ENCODE assay signal across 29 cellular contexts in genomic region chr11:130545449-130546072, GRCh38.
"Had no signal": no experiment of that assay in that cellular context is flagged by ENCODE, and none has a peak within 500 bp of the region (broad histone marks: within the 10 kb centered on the region; RNA-seq: fewer than 3 reads in every experiment).

No MANE protein-coding gene starts in this region.

- H3K27ac Mint-ChIP-seq: activated CD4-positive, alpha-beta T cell treated with anti-CD3 and anti-CD28 coated beads, Interleukin-2, amount 10 ng/mL, durations not matched to agents 24 days and 14 days; activated CD8-positive, alpha-beta T cell treated with anti-CD3 and anti-CD28 coated beads for 36 hours; activated naive CD8-positive, alpha-beta T cell treated with anti-CD3 and anti-CD28 coated beads for 36 hours; activated T-cell treated with anti-CD3 and anti-CD28 coated beads, Interleukin-2, amount 50 U/mL, for 72 hours; activated T-helper 17 cell treated with anti-CD3 and anti-CD28 coated beads, Interleukin-2, amount 50 U/mL, for 72 hours had no signal

- H3K4me2 ChIP-seq: KMS-11 had no signal

- H3K4me3 ChIP-seq: body of pancreas, breast epithelium had no signal

- H3K27ac ChIP-seq: body of pancreas, breast epithelium, KMS-11 had no signal

- H3K9ac ChIP-seq: KMS-11 had no signal

- ATAC-seq: activated CD8-positive, alpha-beta T cell treated with anti-CD3 and anti-CD28 coated beads for 36 hours; activated T-cell treated with anti-CD3 and anti-CD28 coated beads, Interleukin-2, amount 50 U/mL, for 72 hours; activated T-helper 17 cell treated with anti-CD3 and anti-CD28 coated beads, Interleukin-2, amount 50 U/mL, for 72 hours; body of pancreas; PC-3 had no signal

- H3K4me1 Mint-ChIP-seq: activated CD4-positive, alpha-beta T cell treated with anti-CD3 and anti-CD28 coated beads, Interleukin-2, amount 10 ng/mL, durations not matched to agents 24 days and 14 days; activated naive CD8-positive, alpha-beta T cell treated with anti-CD3 and anti-CD28 coated beads for 36 hours; activated T-helper 17 cell treated with anti-CD3 and anti-CD28 coated beads, Interleukin-2, amount 50 U/mL, for 72 hours had no signal

- DNase-seq: activated CD4-positive, alpha-beta T cell treated with anti-CD3 and anti-CD28 coated beads, Interleukin-2, amount 10 ng/mL, durations not matched to agents 24 days and 14 days; activated CD4-positive, alpha-beta T cell treated with anti-CD3 and anti-CD28 coated beads, Interleukin-2, amount 50 U/mL, for 4 hours; activated CD8-positive, alpha-beta T cell treated with anti-CD3 and anti-CD28 coated beads for 36 hours; activated effector memory CD4-positive, alpha-beta T cell treated with anti-CD3 and anti-CD28 coated beads, Interleukin-2, amount 50 U/mL, for 16 hours; activated naive CD4-positive, alpha-beta T cell; activated naive CD4-positive, alpha-beta T cell treated with anti-CD3 and anti-CD28 coated beads, Interleukin-2, amount 50 U/mL, for 16 hours; activated naive CD8-positive, alpha-beta T cell treated with anti-CD3 and anti-CD28 coated beads for 36 hours; activated T-cell treated with anti-CD3 and anti-CD28 coated beads, Interleukin-2, amount 50 U/mL, for 1 hour; activated T-cell treated with anti-CD3 and anti-CD28 coated beads, Interleukin-2, amount 50 U/mL, for 72 hours; body of pancreas; MM.1S; NCI-H1092; NCI-H1436 treated with DMSO at 0.1 percent for 48 hours; NCI-H1694 treated with DMSO at 0.1 percent for 48 hours; NCI-H2029; NCI-H510A; NCI-H526; NCI-H748 treated with DMSO at 0.1 percent for 48 hours; NK-92 treated with Interleukin-12 subunit alpha and Interleukin-12 subunit beta, amount 100 ng/mL, for 24 hours; PC-3; Right ventricle myocardium superior; SW 1271; T-helper 1 cell had no signal

- H3K4me3 Mint-ChIP-seq: activated CD4-positive, alpha-beta T cell treated with anti-CD3 and anti-CD28 coated beads, Interleukin-2, amount 10 ng/mL, durations not matched to agents 24 days and 14 days; activated CD8-positive, alpha-beta T cell treated with anti-CD3 and anti-CD28 coated beads for 36 hours; activated naive CD8-positive, alpha-beta T cell treated with anti-CD3 and anti-CD28 coated beads for 36 hours; activated T-cell treated with anti-CD3 and anti-CD28 coated beads, Interleukin-2, amount 50 U/mL, for 72 hours; activated T-helper 17 cell treated with anti-CD3 and anti-CD28 coated beads, Interleukin-2, amount 50 U/mL, for 72 hours had no signal

- H3K36me3 Mint-ChIP-seq: activated naive CD8-positive, alpha-beta T cell treated with anti-CD3 and anti-CD28 coated beads for 36 hours had no signal

- H3K4me1 ChIP-seq: body of pancreas, breast epithelium had no signal

- H3K9me3 ChIP-seq: body of pancreas, breast epithelium had no signal

- H3K36me3 ChIP-seq: breast epithelium had no signal

- H3K27me3 ChIP-seq: body of pancreas, breast epithelium had no signal

- FAIRE-seq: astrocyte, RCC 7860, TTC549 had no signal
